Comparison of ENCODE assay signal across 1 cellular context in genomic region chr6:159788757-159789376, GRCh38.
TF ChIP-seq lines count a peak whose summit lies in the region.

No MANE protein-coding gene starts in this region.

TF ChIP-seq in HepG2, 621 proteins besides CTCF, POLR2A, EP300 and RAD21 (continued from another document and continues in another):
- no peak; the same call in 1 of the 2 replicates for TF ChIP-seq CAMTA2 (CRISPR knock-in tag; IDR thresholded peaks at IDR 0.05; ENCODE audit: borderline replicate concordance)
- no peak for TF ChIP-seq ISX (CRISPR knock-in tag; conservative IDR thresholded peaks at IDR 0.05)
- no peak for TF ChIP-seq FOXP1 (IDR thresholded peaks at IDR 0.05)
- no peak for TF ChIP-seq FOXP1 (CRISPR knock-in tag; IDR thresholded peaks at IDR 0.05)
- TF ChIP-seq ZNF34 (CRISPR knock-in tag; IDR thresholded peaks at IDR 0.05; ENCODE audit: borderline replicate concordance): peak; percentile 55; the same call in 1 of the 2 replicates
- TF ChIP-seq, protein P1, sequence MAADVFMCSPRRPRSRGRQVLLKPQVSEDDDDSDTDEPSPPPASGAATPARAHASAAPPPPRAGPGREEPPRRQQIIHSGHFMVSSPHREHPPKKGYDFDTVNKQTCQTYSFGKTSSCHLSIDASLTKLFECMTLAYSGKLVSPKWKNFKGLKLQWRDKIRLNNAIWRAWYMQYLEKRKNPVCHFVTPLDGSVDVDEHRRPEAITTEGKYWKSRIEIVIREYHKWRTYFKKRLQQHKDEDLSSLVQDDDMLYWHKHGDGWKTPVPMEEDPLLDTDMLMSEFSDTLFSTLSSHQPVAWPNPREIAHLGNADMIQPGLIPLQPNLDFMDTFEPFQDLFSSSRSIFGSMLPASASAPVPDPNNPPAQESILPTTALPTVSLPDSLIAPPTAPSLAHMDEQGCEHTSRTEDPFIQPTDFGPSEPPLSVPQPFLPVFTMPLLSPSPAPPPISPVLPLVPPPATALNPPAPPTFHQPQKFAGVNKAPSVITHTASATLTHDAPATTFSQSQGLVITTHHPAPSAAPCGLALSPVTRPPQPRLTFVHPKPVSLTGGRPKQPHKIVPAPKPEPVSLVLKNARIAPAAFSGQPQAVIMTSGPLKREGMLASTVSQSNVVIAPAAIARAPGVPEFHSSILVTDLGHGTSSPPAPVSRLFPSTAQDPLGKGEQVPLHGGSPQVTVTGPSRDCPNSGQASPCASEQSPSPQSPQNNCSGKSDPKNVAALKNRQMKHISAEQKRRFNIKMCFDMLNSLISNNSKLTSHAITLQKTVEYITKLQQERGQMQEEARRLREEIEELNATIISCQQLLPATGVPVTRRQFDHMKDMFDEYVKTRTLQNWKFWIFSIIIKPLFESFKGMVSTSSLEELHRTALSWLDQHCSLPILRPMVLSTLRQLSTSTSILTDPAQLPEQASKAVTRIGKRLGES (CRISPR knock-in tag; IDR thresholded peaks at IDR 0.05; ENCODE audit: borderline replicate concordance): no peak
- TF ChIP-seq, protein P2, sequence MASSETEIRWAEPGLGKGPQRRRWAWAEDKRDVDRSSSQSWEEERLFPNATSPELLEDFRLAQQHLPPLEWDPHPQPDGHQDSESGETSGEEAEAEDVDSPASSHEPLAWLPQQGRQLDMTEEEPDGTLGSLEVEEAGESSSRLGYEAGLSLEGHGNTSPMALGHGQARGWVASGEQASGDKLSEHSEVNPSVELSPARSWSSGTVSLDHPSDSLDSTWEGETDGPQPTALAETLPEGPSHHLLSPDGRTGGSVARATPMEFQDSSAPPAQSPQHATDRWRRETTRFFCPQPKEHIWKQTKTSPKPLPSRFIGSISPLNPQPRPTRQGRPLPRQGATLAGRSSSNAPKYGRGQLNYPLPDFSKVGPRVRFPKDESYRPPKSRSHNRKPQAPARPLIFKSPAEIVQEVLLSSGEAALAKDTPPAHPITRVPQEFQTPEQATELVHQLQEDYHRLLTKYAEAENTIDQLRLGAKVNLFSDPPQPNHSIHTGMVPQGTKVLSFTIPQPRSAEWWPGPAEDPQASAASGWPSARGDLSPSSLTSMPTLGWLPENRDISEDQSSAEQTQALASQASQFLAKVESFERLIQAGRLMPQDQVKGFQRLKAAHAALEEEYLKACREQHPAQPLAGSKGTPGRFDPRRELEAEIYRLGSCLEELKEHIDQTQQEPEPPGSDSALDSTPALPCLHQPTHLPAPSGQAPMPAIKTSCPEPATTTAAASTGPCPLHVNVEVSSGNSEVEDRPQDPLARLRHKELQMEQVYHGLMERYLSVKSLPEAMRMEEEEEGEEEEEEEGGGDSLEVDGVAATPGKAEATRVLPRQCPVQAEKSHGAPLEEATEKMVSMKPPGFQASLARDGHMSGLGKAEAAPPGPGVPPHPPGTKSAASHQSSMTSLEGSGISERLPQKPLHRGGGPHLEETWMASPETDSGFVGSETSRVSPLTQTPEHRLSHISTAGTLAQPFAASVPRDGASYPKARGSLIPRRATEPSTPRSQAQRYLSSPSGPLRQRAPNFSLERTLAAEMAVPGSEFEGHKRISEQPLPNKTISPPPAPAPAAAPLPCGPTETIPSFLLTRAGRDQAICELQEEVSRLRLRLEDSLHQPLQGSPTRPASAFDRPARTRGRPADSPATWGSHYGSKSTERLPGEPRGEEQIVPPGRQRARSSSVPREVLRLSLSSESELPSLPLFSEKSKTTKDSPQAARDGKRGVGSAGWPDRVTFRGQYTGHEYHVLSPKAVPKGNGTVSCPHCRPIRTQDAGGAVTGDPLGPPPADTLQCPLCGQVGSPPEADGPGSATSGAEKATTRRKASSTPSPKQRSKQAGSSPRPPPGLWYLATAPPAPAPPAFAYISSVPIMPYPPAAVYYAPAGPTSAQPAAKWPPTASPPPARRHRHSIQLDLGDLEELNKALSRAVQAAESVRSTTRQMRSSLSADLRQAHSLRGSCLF (CRISPR knock-in tag; IDR thresholded peaks at IDR 0.05; ENCODE audit: borderline replicate concordance): no peak
- TF ChIP-seq ZNF800 (CRISPR knock-in tag; IDR thresholded peaks at IDR 0.05): peak; percentile 40; the same call in 1 of the 2 replicates
- TF ChIP-seq, protein P3, sequence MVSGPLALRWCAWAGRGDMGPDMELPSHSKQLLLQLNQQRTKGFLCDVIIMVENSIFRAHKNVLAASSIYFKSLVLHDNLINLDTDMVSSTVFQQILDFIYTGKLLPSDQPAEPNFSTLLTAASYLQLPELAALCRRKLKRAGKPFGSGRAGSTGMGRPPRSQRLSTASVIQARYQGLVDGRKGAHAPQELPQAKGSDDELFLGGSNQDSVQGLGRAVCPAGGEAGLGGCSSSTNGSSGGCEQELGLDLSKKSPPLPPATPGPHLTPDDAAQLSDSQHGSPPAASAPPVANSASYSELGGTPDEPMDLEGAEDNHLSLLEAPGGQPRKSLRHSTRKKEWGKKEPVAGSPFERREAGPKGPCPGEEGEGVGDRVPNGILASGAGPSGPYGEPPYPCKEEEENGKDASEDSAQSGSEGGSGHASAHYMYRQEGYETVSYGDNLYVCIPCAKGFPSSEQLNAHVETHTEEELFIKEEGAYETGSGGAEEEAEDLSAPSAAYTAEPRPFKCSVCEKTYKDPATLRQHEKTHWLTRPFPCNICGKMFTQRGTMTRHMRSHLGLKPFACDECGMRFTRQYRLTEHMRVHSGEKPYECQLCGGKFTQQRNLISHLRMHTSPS (CRISPR knock-in tag; IDR thresholded peaks at IDR 0.05; ENCODE audit: low read depth): no peak
- no peak for TF ChIP-seq RFX3 (CRISPR knock-in tag; IDR thresholded peaks at IDR 0.05)
- TF ChIP-seq ZNF660 (CRISPR knock-in tag; IDR thresholded peaks at IDR 0.05; ENCODE audit: borderline replicate concordance, low read depth): peak; percentile 56; the same call in 1 of the 2 replicates
- no peak for TF ChIP-seq HOXA5 (CRISPR knock-in tag; IDR thresholded peaks at IDR 0.05)
- TF ChIP-seq GABPA (IDR thresholded peaks at IDR 0.05; ENCODE audit: low read depth, low read length): no peak
- no peak for TF ChIP-seq GABPA (CRISPR knock-in tag; IDR thresholded peaks at IDR 0.05; ENCODE audit: low read depth)
- TF ChIP-seq BATF2 (CRISPR knock-in tag; IDR thresholded peaks at IDR 0.05): no peak
- no peak for TF ChIP-seq POLR2AphosphoS5 (IDR thresholded peaks at IDR 0.05; ENCODE audit: low read depth, low read length)
- TF ChIP-seq ZNF607 (CRISPR knock-in tag; IDR thresholded peaks at IDR 0.05; ENCODE audit: borderline replicate concordance): no peak
- TF ChIP-seq RXRB (CRISPR knock-in tag; IDR thresholded peaks at IDR 0.05; ENCODE audit: borderline replicate concordance): peak; percentile 61
- TF ChIP-seq PLRG1 (conservative IDR thresholded peaks at IDR 0.05): no peak
- 0 out of 2 replicates have a peak, but pooled peaks have one; percentile 11 for TF ChIP-seq RARG (CRISPR knock-in tag; IDR thresholded peaks at IDR 0.05; ENCODE audit: low read depth)
- TF ChIP-seq ZBTB40 (IDR thresholded peaks at IDR 0.05): no peak
- no peak for TF ChIP-seq ZBTB40 (CRISPR knock-in tag; IDR thresholded peaks at IDR 0.05)
- 0 out of 2 replicates have a peak, but pooled peaks have one; percentile 90 for TF ChIP-seq ZNF558 (CRISPR knock-in tag; IDR thresholded peaks at IDR 0.05; ENCODE audit: borderline replicate concordance)
- TF ChIP-seq ZZZ3 (CRISPR knock-in tag; IDR thresholded peaks at IDR 0.05; ENCODE audit: borderline replicate concordance): peak; percentile 7; the same call in 1 of the 2 replicates
- TF ChIP-seq, protein P4, sequence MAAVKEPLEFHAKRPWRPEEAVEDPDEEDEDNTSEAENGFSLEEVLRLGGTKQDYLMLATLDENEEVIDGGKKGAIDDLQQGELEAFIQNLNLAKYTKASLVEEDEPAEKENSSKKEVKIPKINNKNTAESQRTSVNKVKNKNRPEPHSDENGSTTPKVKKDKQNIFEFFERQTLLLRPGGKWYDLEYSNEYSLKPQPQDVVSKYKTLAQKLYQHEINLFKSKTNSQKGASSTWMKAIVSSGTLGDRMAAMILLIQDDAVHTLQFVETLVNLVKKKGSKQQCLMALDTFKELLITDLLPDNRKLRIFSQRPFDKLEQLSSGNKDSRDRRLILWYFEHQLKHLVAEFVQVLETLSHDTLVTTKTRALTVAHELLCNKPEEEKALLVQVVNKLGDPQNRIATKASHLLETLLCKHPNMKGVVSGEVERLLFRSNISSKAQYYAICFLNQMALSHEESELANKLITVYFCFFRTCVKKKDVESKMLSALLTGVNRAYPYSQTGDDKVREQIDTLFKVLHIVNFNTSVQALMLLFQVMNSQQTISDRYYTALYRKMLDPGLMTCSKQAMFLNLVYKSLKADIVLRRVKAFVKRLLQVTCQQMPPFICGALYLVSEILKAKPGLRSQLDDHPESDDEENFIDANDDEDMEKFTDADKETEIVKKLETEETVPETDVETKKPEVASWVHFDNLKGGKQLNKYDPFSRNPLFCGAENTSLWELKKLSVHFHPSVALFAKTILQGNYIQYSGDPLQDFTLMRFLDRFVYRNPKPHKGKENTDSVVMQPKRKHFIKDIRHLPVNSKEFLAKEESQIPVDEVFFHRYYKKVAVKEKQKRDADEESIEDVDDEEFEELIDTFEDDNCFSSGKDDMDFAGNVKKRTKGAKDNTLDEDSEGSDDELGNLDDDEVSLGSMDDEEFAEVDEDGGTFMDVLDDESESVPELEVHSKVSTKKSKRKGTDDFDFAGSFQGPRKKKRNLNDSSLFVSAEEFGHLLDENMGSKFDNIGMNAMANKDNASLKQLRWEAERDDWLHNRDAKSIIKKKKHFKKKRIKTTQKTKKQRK (IDR thresholded peaks at IDR 0.05; ENCODE audit: low read length): no peak
- TF ChIP-seq CENPX (CRISPR knock-in tag; IDR thresholded peaks at IDR 0.05): 0 out of 2 replicates have a peak, but pooled peaks have one; percentile 42
